8 cellular contexts compared by ENCODE assay signal in genomic region chr19:17784201-17785008, GRCh38. TPM values are rescaled to one million over a fixed set of nuclear protein-coding genes. Genes with fewer than 3 reads are reported as not detected.
DNase-seq lines count a peak whose midpoint lies in the region; ATAC-seq and TF ChIP-seq lines count a peak whose summit lies in the region.

No MANE protein-coding gene starts in this region.

- intact Hi-C loops in Panc1 (cut with micrococcal nuclease; ENCODE audit: unreplicated experiment) (loop anchor here (10.0 kb wide), 1 partner anchor 70 kb away; the partner anchor contains the start of gene RPL18A), thyroid gland (cut with DNase I) (no loop called here)

- H3K36me3 ChIP-seq in Panc1 (ENCODE audit: control insufficient read depth, insufficient read depth, low read length) (no peaks in the 10 kb centered on the region), thyroid gland (no peaks in the 10 kb centered on the region)

- ATAC-seq in Panc1, result peak; percentile 64
- peak; percentile 55 to 64 for ATAC-seq in activated T-cell treated with anti-CD3 and anti-CD28 coated beads, Interleukin-2, amount 50 U/mL, for 4 hours
- ATAC-seq in HG03139 (IDR thresholded peaks at IDR 0.05; ENCODE audit: unreplicated experiment), result no peak

- H3K36me3 Mint-ChIP-seq in activated T-cell treated with anti-CD3 and anti-CD28 coated beads, Interleukin-2, amount 50 U/mL, for 4 hours (ENCODE audit: insufficient read depth), result peaks cover 21% of the 10 kb centered on the region
- H3K36me3 Mint-ChIP-seq in osteocyte (ENCODE audit: unreplicated experiment), result no peaks in the 10 kb centered on the region

- no peaks in the 10 kb centered on the region for H3K9me3 ChIP-seq in Panc1 (ENCODE audit: control insufficient read depth, insufficient read depth, low read depth, low read length)
- H3K9me3 ChIP-seq in thyroid gland, result no peaks in the 10 kb centered on the region

- BruUV-seq in Panc1 (replicated peaks; lab: Mats Ljungman, UMichigan), result no TSS peak

- no peak overlapping the region for H3K27ac Mint-ChIP-seq in osteocyte (ENCODE audit: unreplicated experiment)

- WGBS in thyroid gland, 2 donors, result 33 to 47% methylated on average over 19 to 31 of the region's 32 CpGs

- H3K27me3 ChIP-seq in Panc1 (ENCODE audit: control insufficient read depth, insufficient read depth, low read length), result no peaks in the 10 kb centered on the region
- no peaks in the 10 kb centered on the region for H3K27me3 ChIP-seq in thyroid gland

- no peak for TF ChIP-seq POLR2A in thyroid gland (IDR thresholded peaks at IDR 0.05)

- H3K27me3 Mint-ChIP-seq in activated T-cell treated with anti-CD3 and anti-CD28 coated beads, Interleukin-2, amount 50 U/mL, for 4 hours (ENCODE audit: low read depth), result no peaks in the 10 kb centered on the region
- no peaks in the 10 kb centered on the region for H3K27me3 Mint-ChIP-seq in osteocyte (ENCODE audit: unreplicated experiment)

- H3K4me3 Mint-ChIP-seq in activated T-cell treated with anti-CD3 and anti-CD28 coated beads, Interleukin-2, amount 50 U/mL, for 4 hours, result no peak overlapping the region
- H3K4me3 Mint-ChIP-seq in osteocyte (ENCODE audit: unreplicated experiment), result no peak overlapping the region

- TF ChIP-seq CTCF in Panc1 (IDR thresholded peaks at IDR 0.05) (peak; percentile 87), fibroblast of the aortic adventitia (IDR thresholded peaks at IDR 0.05; ENCODE audit: insufficient read depth, low read length) (peak; percentile 85), osteocyte (IDR thresholded peaks at IDR 0.05) (peak; percentile 80), thyroid gland (IDR thresholded peaks at IDR 0.05) (peak; percentile 39 to 76 (median 51))

- H3K27ac ChIP-seq in Panc1 (ENCODE audit: low read length), result no peak overlapping the region
- H3K27ac ChIP-seq in thyroid gland, result no peak overlapping the region

- CTCF ChIA-PET in Panc1 (lab: Charles Lee), result interaction anchor here (0.6 kb wide), 1 partner anchor 326 kb away, joined by 3 read pairs; no protein-coding TSS in a partner anchor

- H3K4me3 ChIP-seq in Panc1 (ENCODE audit: low read depth in 2 of 2, low read length in 2 of 2) (no peak overlapping the region), fibroblast of the aortic adventitia (ENCODE audit: low read depth, low read length) (no peak overlapping the region), thyroid gland (replicated peaks in 1 of 3) (no peak overlapping the region)

- peak; percentile 64 for DNase-seq in COLO668 (lab: John Stamatoyannopoulos, UW; ENCODE audit: unreplicated experiment)
- peak in 55 of 76 experiments; percentile 2 to 76 (median 58) for DNase-seq in HUDEP-2 (lab: John Stamatoyannopoulos, UW; ENCODE audit: unreplicated experiment in 76 of 76)
- no peak for DNase-seq in Panc1 (ENCODE audit: low read depth, low spot score)
- DNase-seq in activated T-cell treated with anti-CD3 and anti-CD28 coated beads, Interleukin-2, amount 50 U/mL, for 4 hours, result peak; percentile 70
- DNase-seq in fibroblast of the aortic adventitia (ENCODE audit: low read depth), result peak; percentile 72
- DNase-seq in osteocyte (ENCODE audit: extremely low spot score, unreplicated experiment), result no peak
- peak; percentile 40 to 58 for DNase-seq in thyroid gland

- no peaks in the 10 kb centered on the region for H3K9me3 Mint-ChIP-seq in activated T-cell treated with anti-CD3 and anti-CD28 coated beads, Interleukin-2, amount 50 U/mL, for 4 hours
- no peaks in the 10 kb centered on the region for H3K9me3 Mint-ChIP-seq in osteocyte (ENCODE audit: unreplicated experiment)

- H3K4me1 Mint-ChIP-seq in activated T-cell treated with anti-CD3 and anti-CD28 coated beads, Interleukin-2, amount 50 U/mL, for 4 hours (ENCODE audit: low read depth), result peaks cover 9% of the 10 kb centered on the region
- H3K4me1 Mint-ChIP-seq in osteocyte (ENCODE audit: unreplicated experiment), result peaks cover 3% of the 10 kb centered on the region

- POLR2A ChIA-PET in Panc1 (lab: Charles Lee), result interaction anchor here (0.6 to 0.7 kb wide), 2 partner anchors 35 to 229 kb away, joined by 4 to 9 read pairs; no protein-coding TSS in a partner anchor

- H3K4me1 ChIP-seq in Panc1 (ENCODE audit: control insufficient read depth, insufficient read depth, low read length) (0 out of 2 replicates have a peak, but pooled peaks cover 3% of the 10 kb centered on the region), thyroid gland (no peaks in the 10 kb centered on the region)

- in situ Hi-C loops in Panc1 (cut with HindIII; ENCODE audit: low pct_unique_long_range_greater_than_20kb, low sequenced_read_pairs), result no loop called here

RNA-seq across cellular contexts. Expression of gene B3GNT3, which starts 10.5 kb away (rescaled TPM):
- total RNA-seq in Panc1 (2021; ENCODE audit: unreplicated experiment) (0.67 TPM), fibroblast of the aortic adventitia (ENCODE audit: low replicate concordance) (not detected in 2 replicates), osteocyte (not detected in 2 replicates), thyroid gland (1 to 10 TPM in 1 of 4 donors, under 1 TPM in 1, not detected in 2; 0.78 to 1.3 TPM)
- polyA plus RNA-seq in Panc1 (2012; ENCODE audit: insufficient read length), result 0.23 TPM
- under 1 TPM; 0.38 to 0.52 (median 0.45) TPM for total RNA-seq in activated T-cell treated with anti-CD3 and anti-CD28 coated beads, Interleukin-2, amount 50 U/mL, for 4 hours

RNA-seq across cellular contexts. Expression of gene FCHO1, which starts 33.1 kb away (rescaled TPM):
- total RNA-seq in Panc1 (2021; ENCODE audit: unreplicated experiment), result 1.1 TPM
- 2.7 TPM for polyA plus RNA-seq in Panc1 (2012; ENCODE audit: insufficient read length)
- 10 to 100 TPM; 53.0 to 60.4 (median 56.2) TPM for total RNA-seq in activated T-cell treated with anti-CD3 and anti-CD28 coated beads, Interleukin-2, amount 50 U/mL, for 4 hours
- total RNA-seq in fibroblast of the aortic adventitia (ENCODE audit: low replicate concordance), result 0.36 TPM in 1 of 2 replicates, not detected in the other
- 0.56 and 1.0 TPM in 2 replicates for total RNA-seq in osteocyte
- 1 to 10 TPM in 1 of 4 donors, under 1 TPM in 2, not detected in 1; 0.40 to 1.6 (median 0.67) TPM for total RNA-seq in thyroid gland

RNA-seq across cellular contexts. Expression of gene INSL3, which starts 36.9 kb away (rescaled TPM):
- total RNA-seq in Panc1 (2021; ENCODE audit: unreplicated experiment) (0.57 TPM), fibroblast of the aortic adventitia (ENCODE audit: low replicate concordance) (not detected in 2 replicates), osteocyte (not detected in 2 replicates), thyroid gland (under 1 TPM in 2 of 4 donors, not detected in 2; 0.89 to 0.94 TPM)
- 1.2 TPM for polyA plus RNA-seq in Panc1 (2012; ENCODE audit: insufficient read length)
- 1 to 10 TPM; 8.1 to 9.4 (median 9.1) TPM for total RNA-seq in activated T-cell treated with anti-CD3 and anti-CD28 coated beads, Interleukin-2, amount 50 U/mL, for 4 hours

Comparison
In these comparisons a context has a peak if more than half of its experiments do, and no peak if none do; other contexts are left out.
1. DNase-seq: peak in COLO668 (single experiment), HUDEP-2 (55 of 76), activated T-cell treated with anti-CD3 and anti-CD28 coated beads, Interleukin-2, amount 50 U/mL, for 4 hours (single experiment), fibroblast of the aortic adventitia (single experiment) and thyroid gland (2 of 2); none in Panc1 (single experiment) and osteocyte (single experiment).
2. RNA of gene FCHO1, which starts 33.1 kb away (total RNA-seq): 53.0 to 60.4 TPM in activated T-cell treated with anti-CD3 and anti-CD28 coated beads, Interleukin-2, amount 50 U/mL, for 4 hours; 1.1 TPM in Panc1 (single experiment), 0.40 to 1.6 TPM in thyroid gland, 0.56 to 1.0 TPM in osteocyte and 0.36 TPM in fibroblast of the aortic adventitia; every median in the first group is over 10 times any median in the second.
3. Peak in every context shown above with its lines, with median percentiles within 50 percentile points of each other: CTCF ChIP-seq.